In the genomic region with DNA sequence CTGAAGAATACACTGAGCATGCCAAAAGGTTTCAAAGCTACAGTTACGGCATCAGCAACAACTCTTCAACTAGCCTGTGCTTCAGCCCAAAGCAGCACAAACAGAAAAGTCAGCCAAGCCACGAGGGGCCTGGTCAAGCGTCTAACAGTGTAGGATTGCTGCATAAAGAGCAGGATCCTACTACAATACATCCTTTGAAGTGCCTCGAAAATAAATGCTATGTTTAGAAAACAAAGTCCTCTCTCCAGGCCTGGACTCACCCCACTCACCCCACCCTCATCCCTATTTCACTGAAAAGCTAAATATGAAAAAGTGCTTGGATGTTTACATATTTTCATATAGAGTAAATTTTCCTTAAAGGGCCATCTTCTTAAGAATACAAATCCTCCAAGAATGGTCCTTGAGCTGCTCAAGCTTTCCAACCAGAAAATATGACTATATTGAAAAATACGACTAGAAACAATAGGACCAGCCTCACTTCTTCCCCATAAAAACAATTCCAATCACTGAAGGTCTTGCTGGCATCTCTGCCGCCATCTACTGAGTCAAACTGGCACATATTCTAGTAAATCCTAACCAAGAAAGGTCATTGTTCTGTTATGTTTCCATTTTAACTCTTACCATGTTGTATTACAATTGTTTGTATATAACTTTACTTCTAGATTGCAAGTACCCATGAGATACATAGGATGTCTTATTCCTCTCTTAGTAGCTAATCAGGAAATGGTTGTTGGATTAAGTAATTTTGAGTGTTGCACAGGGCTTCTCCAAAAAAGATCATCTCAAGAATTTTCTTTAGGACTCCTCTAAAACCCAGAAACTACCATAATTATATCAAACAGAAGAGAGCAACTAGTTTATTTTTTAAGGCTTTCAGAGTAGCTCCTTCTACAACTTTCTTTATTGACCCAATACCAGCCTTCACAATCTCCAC, we compare ENCODE assay signal across 8 cellular contexts.
DNase-seq lines count a peak whose midpoint lies in the region; ATAC-seq and TF ChIP-seq lines count a peak whose summit lies in the region.

No MANE protein-coding gene starts in this region.

- intact Hi-C loops in heart right ventricle (cut with DNase I) = loop anchor here in 9 of 10 donors (1.0 to 10.0 kb wide), 14 partner anchors 56 to 274 kb away; partner anchors contain the start of gene RTN4 (in 1 of the 9)
- intact Hi-C loops in prostate gland (cut with DNase I) = loop anchor here (2.0 to 5.0 kb wide), 5 partner anchors 71 to 268 kb away; no protein-coding TSS in a partner anchor

- peak overlapping the region in 6 of 10 donors; percentile 5 to 53 (median 27) for H3K27ac ChIP-seq in heart right ventricle
- peak overlapping the region; percentile 48 to 54 for H3K27ac ChIP-seq in prostate gland

- peak; percentile 31 for DNase-seq in activated CD8-positive, alpha-beta memory T cell treated with anti-CD3 and anti-CD28 coated beads, Interleukin-2, amount 50 U/mL, for 4 hours
- no peak for DNase-seq in activated CD8-positive, alpha-beta memory T cell treated with anti-CD3 and anti-CD28 coated beads for 24 hours
- peak; percentile 78 for DNase-seq in NCI-H82 (lab: John Stamatoyannopoulos, UW)
- peak; percentile 93 for DNase-seq in adipocyte (ENCODE audit: low read depth)
- DNase-seq in heart right ventricle = peak in 1 of 2 donors; percentile 52
- DNase-seq in prostate gland (ENCODE audit: low spot score) = peak; percentile 58
- DNase-seq in T1000 (lab: John Stamatoyannopoulos, UW) = no peak

- TF ChIP-seq CTCF in heart right ventricle (IDR thresholded peaks at IDR 0.05) (peak; percentile 50 to 82 (median 76)), prostate gland (IDR thresholded peaks at IDR 0.05) (peak; percentile 60 to 80 (median 71))

- H3K36me3 ChIP-seq in adipocyte (ENCODE audit: control insufficient read depth, insufficient read depth, low read length, severe bottlenecking) (no peaks in the 10 kb centered on the region), heart right ventricle (no peaks in the 10 kb centered on the region), prostate gland (no peaks in the 10 kb centered on the region)

- TF ChIP-seq POLR2A in prostate gland (IDR thresholded peaks at IDR 0.05) = no peak

- H3K4me1 ChIP-seq in adipocyte (ENCODE audit: control insufficient read depth, insufficient read depth, low read length) = peaks cover 44% of the 10 kb centered on the region
- peaks cover 0 to 39% (median 15%) of the 10 kb centered on the region in 9 donors for H3K4me1 ChIP-seq in heart right ventricle
- peaks cover 12% of the 10 kb centered on the region for H3K4me1 ChIP-seq in prostate gland (replicated peaks)

- H3K27me3 ChIP-seq in adipocyte (replicated peaks; ENCODE audit: control insufficient read depth, insufficient read depth, low read length) (no peaks in the 10 kb centered on the region), heart right ventricle (no peaks in the 10 kb centered on the region), prostate gland (replicated peaks; ENCODE audit: insufficient read depth) (no peaks in the 10 kb centered on the region)

- peak overlapping the region; percentile 62 for H3K9ac ChIP-seq in adipocyte (ENCODE audit: low read length)

- H3K9me3 ChIP-seq in adipocyte (ENCODE audit: control insufficient read depth, low read length) = no peaks in the 10 kb centered on the region
- H3K9me3 ChIP-seq in heart right ventricle = no peaks in the 10 kb centered on the region
- H3K9me3 ChIP-seq in prostate gland = no peaks in the 10 kb centered on the region

- ATAC-seq in HG03442 (IDR thresholded peaks at IDR 0.05; ENCODE audit: unreplicated experiment) = peak; percentile 65
- peak; percentile 63 to 80 (median 72) for ATAC-seq in heart right ventricle

- WGBS in heart right ventricle, 2 donors = 36 to 41% methylated on average over 6 of the region's 6 CpGs
- 16% methylated on average over 6 of the region's 6 CpGs for WGBS in prostate gland

- peak overlapping the region; percentile 45 for H3K4me3 ChIP-seq in adipocyte (ENCODE audit: low read length)
- no peak overlapping the region for H3K4me3 ChIP-seq in heart right ventricle
- no peak overlapping the region for H3K4me3 ChIP-seq in prostate gland

Comparison
In these comparisons a context has a peak if more than half of its experiments do, and no peak if none do; other contexts are left out.
1. DNase-seq: peak in activated CD8-positive, alpha-beta memory T cell treated with anti-CD3 and anti-CD28 coated beads, Interleukin-2, amount 50 U/mL, for 4 hours (single experiment), NCI-H82 (single experiment), adipocyte (single experiment) and prostate gland (single experiment); none in activated CD8-positive, alpha-beta memory T cell treated with anti-CD3 and anti-CD28 coated beads for 24 hours (single experiment) and T1000 (single experiment).